15 cellular contexts compared by ENCODE assay signal in the genomic region with DNA sequence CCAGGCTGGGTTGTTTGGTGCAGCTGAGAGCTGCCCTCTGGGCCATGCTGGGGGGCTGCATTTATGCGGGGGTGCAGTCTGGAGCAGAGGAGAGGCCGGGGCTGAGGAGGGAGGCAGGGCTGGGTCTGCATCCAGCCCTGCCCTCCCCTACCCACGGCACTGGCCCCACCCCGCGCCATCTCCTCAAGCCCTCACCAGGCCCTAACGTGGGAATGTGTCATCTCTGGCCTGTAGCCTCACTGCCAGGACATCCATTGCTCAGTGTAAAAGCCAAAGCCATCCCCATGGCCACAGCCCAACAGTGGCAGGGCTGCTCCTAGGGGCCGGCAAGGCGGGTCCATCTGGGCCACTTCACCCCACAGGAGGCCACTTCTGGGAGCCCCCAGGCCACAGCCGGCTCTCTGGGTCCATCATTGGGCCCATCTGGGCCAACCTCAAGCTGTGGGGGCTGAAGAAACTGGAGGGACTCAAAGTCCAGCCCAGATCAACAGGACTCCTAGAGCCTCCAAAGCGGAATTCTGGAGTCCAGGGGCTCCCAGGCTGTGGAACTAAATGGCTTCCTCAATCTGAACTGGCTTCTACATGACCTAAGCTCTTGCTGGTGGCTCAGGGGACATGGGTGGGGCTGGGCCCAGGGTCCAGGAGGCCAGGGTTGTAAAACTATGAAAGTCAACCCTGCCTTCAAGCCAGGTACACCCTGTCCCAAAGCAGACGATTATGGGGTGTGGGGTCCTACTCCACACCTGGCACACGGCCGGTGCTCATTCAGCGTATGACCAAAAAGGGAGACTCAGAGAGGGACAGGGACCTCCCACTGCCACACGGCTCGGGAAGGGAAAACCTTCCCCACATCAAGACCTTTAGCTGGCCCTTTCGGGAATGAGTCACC. TPM values are rescaled to one million over a fixed set of nuclear protein-coding genes. Genes with fewer than 3 reads are reported as not detected.
DNase-seq lines count a peak whose midpoint lies in the region; ATAC-seq, FAIRE-seq and TF ChIP-seq lines count a peak whose summit lies in the region.
"Had no signal": no experiment of that assay in that cellular context is flagged by ENCODE, and none has a peak within 500 bp of the region (broad histone marks: within the 10 kb centered on the region; RNA-seq: fewer than 3 reads in every experiment).

No MANE protein-coding gene starts in this region.

- peak in 1 of 10 experiments; percentile 27 for DNase-seq in CD4-positive, alpha-beta T cell
- no peak for DNase-seq in Panc1 (ENCODE audit: low read depth, low spot score)
- no peak for DNase-seq in GM12878 (ENCODE audit: low read depth, low spot score)
- DNase-seq in osteoblast (ENCODE audit: insufficient read length, low spot score, missing footprints), result peak; percentile 65
- DNase-seq in NCI-H2107 (lab: John Stamatoyannopoulos, UW), result no peak
- no peak for DNase-seq in GDM1 (lab: John Stamatoyannopoulos, UW)
- no peak for DNase-seq in body of pancreas
- no peak for DNase-seq in mesenchymal stem cell
- DNase-seq: esophagus squamous epithelium, NCI-H1436 treated with DMSO at 0.1 percent for 48 hours, NCI-H748 treated with DMSO at 0.1 percent for 48 hours had no signal

- H3K4ac ChIP-seq in mesenchymal stem cell (ENCODE audit: low read depth in 1 of 2, low read length in 2 of 2), result no peak overlapping the region

- H3K23ac ChIP-seq in mesenchymal stem cell (ENCODE audit: low read length in 2 of 2), result no peak overlapping the region

- H3K4me1 ChIP-seq in Panc1 (ENCODE audit: control insufficient read depth, insufficient read depth, low read length), result no peaks in the 10 kb centered on the region
- peaks cover 7% of the 10 kb centered on the region for H3K4me1 ChIP-seq in GM12878 (ENCODE audit: control insufficient read depth, insufficient read depth, low read length)
- no peaks in the 10 kb centered on the region for H3K4me1 ChIP-seq in osteoblast (ENCODE audit: insufficient read depth, low read length)
- H3K4me1 ChIP-seq in body of pancreas, result no peaks in the 10 kb centered on the region
- no peaks in the 10 kb centered on the region for H3K4me1 ChIP-seq in mesenchymal stem cell (ENCODE audit: control insufficient read depth, insufficient read depth, low read depth, low read length)
- H3K4me1 ChIP-seq: esophagus squamous epithelium had no signal

- intact Hi-C loops in CD4-positive, alpha-beta T cell (cut with DNase I, micrococcal nuclease), result loop anchor here in 1 of 2 experiments (5.0 kb wide), 1 partner anchor 45 kb away; no protein-coding TSS in a partner anchor
- intact Hi-C loops in Panc1 (cut with micrococcal nuclease; ENCODE audit: unreplicated experiment), result no loop called here
- intact Hi-C loops in GM12878 (cut with micrococcal nuclease; ENCODE audit: unreplicated experiment), result loop anchor here (2.0 kb wide), 1 partner anchor 49 kb away; no protein-coding TSS in a partner anchor
- intact Hi-C loops in body of pancreas (cut with DNase I), result no loop called here

- H3K4me3 ChIP-seq in Panc1 (ENCODE audit: low read depth in 2 of 2, low read length in 2 of 2) (no peak overlapping the region), GM12878 (no peak overlapping the region), osteoblast (ENCODE audit: insufficient read depth, low read length) (no peak overlapping the region), body of pancreas (no peak overlapping the region), mesenchymal stem cell (ENCODE audit: insufficient read depth in 1 of 2, low read depth in 1 of 2, low read length in 2 of 2) (no peak overlapping the region)
- H3K4me3 ChIP-seq: esophagus squamous epithelium, ovary had no signal

- H2BK120ac ChIP-seq in mesenchymal stem cell (ENCODE audit: low read depth, low read length), result no peak overlapping the region

- no peak overlapping the region for H2AFZ ChIP-seq in GM12878 (ENCODE audit: control insufficient read depth, low read depth, low read length)
- H2AFZ ChIP-seq in osteoblast (ENCODE audit: low read length), result no peak overlapping the region
- H2AFZ ChIP-seq in mesenchymal stem cell (ENCODE audit: low read depth, low read length), result no peak overlapping the region

- in situ Hi-C loops in Panc1 (cut with HindIII; ENCODE audit: low pct_unique_long_range_greater_than_20kb, low sequenced_read_pairs) (no loop called here), GM12878 (cut with MboI) (no loop called here)

- H3K14ac ChIP-seq in mesenchymal stem cell (ENCODE audit: low read length in 2 of 2), result no peak overlapping the region

- H3K79me1 ChIP-seq in mesenchymal stem cell (replicated peaks; ENCODE audit: low read length, poor library complexity, severe bottlenecking), result no peaks in the 10 kb centered on the region

- RAD21 ChIA-PET in GM12878 (lab: Charles Lee; ENCODE audit: unreplicated experiment), result interaction anchor here (1.0 to 4.2 kb wide), 12 partner anchors 16 to 308 kb away, joined by 3 to 42 read pairs (median 4); a partner anchor contains a TSS

- ATAC-seq in CD4-positive, alpha-beta T cell (ENCODE audit: poor library complexity), result no peak
- peak; percentile 22; the same call in 1 of the 2 replicates for ATAC-seq in Panc1
- ATAC-seq in GM12878, result no peak
- ATAC-seq in body of pancreas, result no peak

- H3K27ac ChIP-seq in CD4-positive, alpha-beta T cell (ENCODE audit: low read depth, low read length), result no peak overlapping the region
- H3K27ac ChIP-seq in Panc1 (ENCODE audit: low read length) (no peak overlapping the region), GM12878 (ENCODE audit: control insufficient read depth, insufficient read depth) (no peak overlapping the region), osteoblast (ENCODE audit: low read depth, low read length) (no peak overlapping the region), body of pancreas (no peak overlapping the region), mesenchymal stem cell (ENCODE audit: low read length, poor library complexity, severe bottlenecking) (no peak overlapping the region)
- H3K27ac ChIP-seq: esophagus squamous epithelium, ovary had no signal

- no peak overlapping the region for H4K8ac ChIP-seq in mesenchymal stem cell (ENCODE audit: low read length)

- SMC1A ChIA-PET in GM12878 (lab: Charles Lee; ENCODE audit: uncharacterized antibody, unreplicated experiment), result interaction anchor here (0.7 to 6.5 kb wide), 14 partner anchors 10 to 309 kb away, joined by 3 to 69 read pairs (median 4); no protein-coding TSS in a partner anchor

- H3K9me3 Mint-ChIP-seq in CD4-positive, alpha-beta T cell, result peaks cover 3% of the 10 kb centered on the region

- H4K20me1 ChIP-seq in GM12878 (ENCODE audit: control insufficient read depth, insufficient read depth), result 0 out of 2 replicates have a peak, but pooled peaks cover 4% of the 10 kb centered on the region
- no peaks in the 10 kb centered on the region for H4K20me1 ChIP-seq in osteoblast (ENCODE audit: insufficient read depth, low read length)

- no peak overlapping the region for H3K18ac ChIP-seq in mesenchymal stem cell (ENCODE audit: low read depth in 1 of 2, low read length in 2 of 2)

- BruUV-seq in Panc1 (replicated peaks; lab: Mats Ljungman, UMichigan) (no TSS peak), GM12878 (replicated peaks; lab: Mats Ljungman, UMichigan) (no TSS peak)

- TF ChIP-seq POLR2A in GM12878 (IDR thresholded peaks at IDR 0.05; ENCODE audit: low read depth, low read length) (no peak), body of pancreas (IDR thresholded peaks at IDR 0.05) (no peak)

- CTCF ChIA-PET in CD4-positive, alpha-beta T cell (lab: Charles Lee), result interaction anchor here (0.6 to 1.6 kb wide), 7 partner anchors 9 to 203 kb away, joined by 3 to 6 read pairs (median 3); no protein-coding TSS in a partner anchor
- CTCF ChIA-PET in Panc1 (lab: Charles Lee), result interaction anchor here (0.7 kb wide), 1 partner anchor 12 kb away, joined by 5 read pairs; no protein-coding TSS in a partner anchor
- CTCF ChIA-PET in GM12878 (lab: Yijun Ruan, JAX), result interaction anchor here (0.8 to 8.0 kb wide), 25 partner anchors 9 to 306 kb away, joined by 3 to 133 read pairs (median 5); a partner anchor contains a TSS

- no peaks in the 10 kb centered on the region for H3K27me3 ChIP-seq in CD4-positive, alpha-beta T cell (ENCODE audit: control insufficient read depth, insufficient read depth, low read length)
- H3K27me3 ChIP-seq in Panc1 (ENCODE audit: control insufficient read depth, insufficient read depth, low read length) (no peaks in the 10 kb centered on the region), GM12878 (replicated peaks in 1 of 2; ENCODE audit: control insufficient read depth in 2 of 2, insufficient read depth in 2 of 2, low read length in 1 of 2) (no peaks in the 10 kb centered on the region), osteoblast (ENCODE audit: insufficient read depth, low read length) (no peaks in the 10 kb centered on the region), body of pancreas (peaks cover 0 to 4% of the 10 kb centered on the region in 2 donors), mesenchymal stem cell (ENCODE audit: control insufficient read depth in 1 of 2, insufficient read depth in 1 of 2, low read length in 2 of 2) (peaks cover 38 to 56% of the 10 kb centered on the region in 2 experiments)
- H3K27me3 ChIP-seq: ovary had no signal

- WGBS in GM12878 (ENCODE audit: insufficient coverage, insufficient replicate concordance, low lambda C conversion rate, missing lambda C conversion rate), result 58% methylated on average over 13 of the region's 17 CpGs
- 53 to 55% methylated on average over 6 to 17 of the region's 17 CpGs for WGBS in body of pancreas, 2 donors
- 83% methylated on average over 17 of the region's 17 CpGs for WGBS in mesenchymal stem cell

- no peak overlapping the region for H4K91ac ChIP-seq in mesenchymal stem cell (ENCODE audit: low read length)

- H3K4me1 Mint-ChIP-seq in CD4-positive, alpha-beta T cell (ENCODE audit: low read depth), result peaks cover 25% of the 10 kb centered on the region

- no peak overlapping the region for H2BK15ac ChIP-seq in mesenchymal stem cell (ENCODE audit: low read depth, poor library complexity, severe bottlenecking)

- H3K4me2 ChIP-seq in GM12878 (ENCODE audit: control insufficient read depth, insufficient read depth), result no peak overlapping the region
- no peak overlapping the region for H3K4me2 ChIP-seq in osteoblast (ENCODE audit: insufficient read depth, low read length)
- H3K4me2 ChIP-seq in mesenchymal stem cell (ENCODE audit: low read length, poor library complexity, severe bottlenecking), result no peak overlapping the region

- H3K36me3 Mint-ChIP-seq in CD4-positive, alpha-beta T cell (ENCODE audit: low read depth), result peaks cover 38% of the 10 kb centered on the region

- H3K79me2 ChIP-seq in GM12878 (ENCODE audit: control insufficient read depth, insufficient read depth, low read length) (no peaks in the 10 kb centered on the region), osteoblast (ENCODE audit: insufficient read depth, low read length) (no peaks in the 10 kb centered on the region)

- H3K27ac Mint-ChIP-seq in CD4-positive, alpha-beta T cell, result peak overlapping the region; percentile 76
- H3K27ac Mint-ChIP-seq: memory B cell had no signal

- H2BK12ac ChIP-seq in mesenchymal stem cell (ENCODE audit: low read length in 2 of 2), result no peak overlapping the region

- no peak for FAIRE-seq in GM12878 (lab: Jason Lieb, UNC)
- FAIRE-seq: colon had no signal

- peaks cover 5% of the 10 kb centered on the region for H3K9me3 ChIP-seq in CD4-positive, alpha-beta T cell (ENCODE audit: control insufficient read depth, low read length)
- H3K9me3 ChIP-seq in Panc1 (ENCODE audit: control insufficient read depth, insufficient read depth, low read depth, low read length), result no peaks in the 10 kb centered on the region
- H3K9me3 ChIP-seq in GM12878 (replicated peaks; ENCODE audit: control insufficient read depth, insufficient read depth, low read length), result peaks cover 4% of the 10 kb centered on the region
- no peaks in the 10 kb centered on the region for H3K9me3 ChIP-seq in osteoblast (ENCODE audit: low read depth, low read length)
- H3K9me3 ChIP-seq in body of pancreas, result no peaks in the 10 kb centered on the region
- peaks cover 4% of the 10 kb centered on the region for H3K9me3 ChIP-seq in mesenchymal stem cell (ENCODE audit: control insufficient read depth, low read length)
- H3K9me3 ChIP-seq: ovary had no signal

- no peak overlapping the region for H3K4me3 Mint-ChIP-seq in CD4-positive, alpha-beta T cell
- H3K4me3 Mint-ChIP-seq: CD8-positive, alpha-beta T cell; memory B cell had no signal

- POLR2A ChIA-PET in CD4-positive, alpha-beta T cell (lab: Charles Lee), result interaction anchor here (0.7 to 3.8 kb wide), 4 partner anchors 15 to 350 kb away, joined by 3 to 23 read pairs (median 4); a partner anchor contains a TSS
- POLR2A ChIA-PET in Panc1 (lab: Charles Lee) (no interaction called here), GM12878 (lab: Charles Lee) (interaction anchor here (0.6 to 1.2 kb wide), 2 partner anchors 25 to 203 kb away, joined by 3 to 5 read pairs; no protein-coding TSS in a partner anchor)

- H3K27me3 Mint-ChIP-seq in CD4-positive, alpha-beta T cell, result no peaks in the 10 kb centered on the region
- H3K27me3 Mint-ChIP-seq: memory B cell had no signal

- no peak for TF ChIP-seq CTCF in CD4-positive, alpha-beta T cell (IDR thresholded peaks at IDR 0.05)
- TF ChIP-seq CTCF in Panc1 (IDR thresholded peaks at IDR 0.05) (no peak), GM12878 (IDR thresholded peaks at IDR 0.05 in 2 of 3, conservative IDR thresholded peaks at IDR 0.05 in 1 of 3; ENCODE audit: control insufficient read depth in 2 of 3, extremely low read depth in 1 of 3, insufficient read depth in 1 of 3, low read depth in 3 of 3, low read length in 3 of 3) (no peak), osteoblast (IDR thresholded peaks at IDR 0.05; ENCODE audit: extremely low read depth, low read depth, low read length) (no peak), body of pancreas (IDR thresholded peaks at IDR 0.05) (no peak)

- no peak overlapping the region for H2BK5ac ChIP-seq in mesenchymal stem cell (ENCODE audit: low read depth, low read length, poor library complexity, severe bottlenecking)

- H3K36me3 ChIP-seq in Panc1 (ENCODE audit: control insufficient read depth, insufficient read depth, low read length) (no peaks in the 10 kb centered on the region), GM12878 (ENCODE audit: control insufficient read depth in 2 of 2, insufficient read depth in 2 of 2, low read length in 1 of 2) (peaks cover 4 to 18% of the 10 kb centered on the region in 2 experiments; a peak in 3 of 4 replicates), osteoblast (ENCODE audit: insufficient read depth, low read length) (no peaks in the 10 kb centered on the region), body of pancreas (replicated peaks in 1 of 2; ENCODE audit: insufficient read depth in 1 of 2, low read depth in 2 of 2) (no peaks in the 10 kb centered on the region), mesenchymal stem cell (ENCODE audit: control insufficient read depth in 1 of 2, insufficient read depth in 2 of 2, low read depth in 1 of 2, low read length in 2 of 2) (no peaks in the 10 kb centered on the region)
- H3K36me3 ChIP-seq: esophagus squamous epithelium, ovary had no signal

- no peak for TF ChIP-seq RAD21 in GM12878 (IDR thresholded peaks at IDR 0.05; ENCODE audit: insufficient read depth, low read depth, low read length)

- no peak for TF ChIP-seq EP300 in GM12878 (IDR thresholded peaks at IDR 0.05; ENCODE audit: borderline replicate concordance in 1 of 2, control insufficient read depth in 1 of 2, low read depth in 2 of 2, low read length in 2 of 2)

- no peak overlapping the region for H3K9ac ChIP-seq in GM12878 (ENCODE audit: control insufficient read depth, insufficient read depth, low read length)
- H3K9ac ChIP-seq in mesenchymal stem cell (ENCODE audit: low read length), result no peak overlapping the region

- H2AK5ac ChIP-seq in mesenchymal stem cell (ENCODE audit: low read length, severe bottlenecking), result no peak overlapping the region

RNA-seq across cellular contexts. Expression of a gene that starts 32.6 kb away (rescaled TPM):
- 100 to 1,000 TPM; 202 to 209 TPM for total RNA-seq in CD4-positive, alpha-beta T cell
- total RNA-seq in Panc1 (2021; ENCODE audit: unreplicated experiment) (0.10 TPM), GM12878 (2014; rRNA removed) (25.8 and 33.5 TPM in 2 replicates), GM12878 (2014; rRNA removed; fragmentation: Illumina TruSeq; extraction: Trizol) (18.4 and 19.0 TPM in 2 replicates), GM12878 (2021) (148 and 151 TPM in 2 replicates), osteoblast (1.8 and 3.6 TPM in 2 replicates), body of pancreas (under 1 TPM in 1 of 2 donors, not detected in 1; 0.26 TPM)
- polyA plus RNA-seq in Panc1 (2012; ENCODE audit: insufficient read length), result 0.06 TPM
- 101 and 106 TPM in 2 replicates for total RNA-seq in GM12878 (2013; cell fraction: nucleolus; rRNA removed)
- polyA plus RNA-seq in GM12878 (2011; ENCODE audit: low read depth), result 44.1 TPM
- polyA plus RNA-seq in GM12878 (2011; rRNA removed) (15.0 and 25.8 TPM in 2 replicates), GM12878 (2014; fragmentation: Illumina TruSeq; extraction: Trizol) (48.8 and 61.7 TPM in 2 replicates), GM12878 (2014; fragmentation: Nextera tagmentation; extraction: Ambion mirVana) (10 to 100 TPM; 21.6 to 26.3 TPM), GM12878 (2014; rRNA removed) (64.7 and 79.6 TPM in 2 replicates), GM12878 (2016; fragmentation: Nextera tagmentation; extraction: Ambion mirVana) (10 to 100 TPM; 29.3 to 34.0 TPM)
- polyA plus RNA-seq in GM12878 (2011; cell fraction: cytosol; rRNA removed), result 45.6 and 51.9 TPM in 2 replicates
- polyA plus RNA-seq in GM12878 (2011; cell fraction: nucleus; rRNA removed), result 72.8 and 112 TPM in 2 replicates
- polyA plus RNA-seq in GM12878 (2012), result 91.6 and 104 TPM in 2 replicates
- 20.0 and 31.7 TPM in 2 replicates for polyA minus RNA-seq in GM12878 (2011; rRNA and poly(A)+ RNA removed)
- 30.6 and 47.6 TPM in 2 replicates for polyA minus RNA-seq in GM12878 (2011; cell fraction: cytosol; rRNA and poly(A)+ RNA removed)
- polyA minus RNA-seq in GM12878 (2011; cell fraction: nucleus; rRNA and poly(A)+ RNA removed), result 30.8 and 46.2 TPM in 2 replicates
- 0.25 TPM for polyA plus RNA-seq in mesenchymal stem cell (2013, experiment 1 of 2)
- polyA plus RNA-seq in mesenchymal stem cell (2013, experiment 2 of 2), result 0.33 TPM
